In the genomic region with DNA sequence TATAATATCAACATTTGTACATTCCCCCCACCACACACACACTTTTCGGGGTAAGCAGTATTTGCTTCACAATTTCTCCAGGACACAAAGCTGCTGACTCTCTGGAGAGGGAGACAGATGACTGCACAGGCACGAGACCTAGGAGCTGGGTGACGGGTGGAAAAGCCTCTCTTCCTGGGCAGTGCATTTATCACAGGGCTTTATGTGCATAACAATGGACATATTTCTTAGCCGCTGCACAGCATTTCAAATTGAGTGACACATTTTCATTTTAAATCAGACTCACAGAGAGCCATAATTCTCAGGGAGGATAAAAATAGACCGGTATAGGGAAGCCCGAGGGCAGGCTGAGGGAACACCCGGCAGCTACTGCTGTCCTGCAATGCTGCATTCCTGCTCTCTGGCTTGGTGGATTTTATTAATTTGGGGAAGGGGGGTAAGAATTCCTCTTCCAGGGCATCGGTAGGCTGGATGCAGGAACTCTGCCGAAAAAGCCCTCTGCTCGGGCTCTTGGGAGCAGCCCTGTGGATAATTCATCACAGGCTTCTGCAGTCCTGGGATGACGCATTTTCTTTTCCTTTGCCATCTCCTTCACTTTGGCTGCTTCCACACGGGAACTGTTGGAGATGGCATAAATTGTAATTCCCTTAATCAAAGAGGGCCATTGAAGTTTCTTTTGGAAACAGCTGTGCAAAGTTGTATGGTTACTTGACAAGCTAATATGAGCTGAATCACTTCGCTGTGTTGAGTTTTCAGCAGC, we compare ENCODE assay signal across 25 cellular contexts.
A peak's percentile ranks its signal among the peaks of the same experiment; 100 is the strongest.
DNase-seq lines count a peak whose midpoint lies in the region; ATAC-seq and TF ChIP-seq lines count a peak whose summit lies in the region.
"Had no signal": no experiment of that assay in that cellular context is flagged by ENCODE, and none has a peak within 500 bp of the region (broad histone marks: within the 10 kb centered on the region; RNA-seq: fewer than 3 reads in every experiment).

No MANE protein-coding gene starts in this region.

- intact Hi-C loops in left cardiac atrium (cut with DNase I) = no loop called here

- H3K79me2 ChIP-seq in neural progenitor cell (ENCODE audit: low read depth) = no peaks in the 10 kb centered on the region
- H3K79me2 ChIP-seq: hepatocyte had no signal

- no peak overlapping the region for H3K9ac ChIP-seq in neural progenitor cell

- H3K4me2 ChIP-seq in neural progenitor cell = peak overlapping the region; percentile 13
- H3K4me2 ChIP-seq: A549, hepatocyte had no signal

- H3K4me1 Mint-ChIP-seq in neural progenitor cell = peaks cover 46% of the 10 kb centered on the region
- H3K4me1 Mint-ChIP-seq: activated B cell treated with CpG ODN at 0.5 μM for 24 hours had no signal

- no peaks in the 10 kb centered on the region for H3K27me3 ChIP-seq in neural progenitor cell
- H3K27me3 ChIP-seq: hepatocyte, upper lobe of left lung had no signal

- H2AFZ ChIP-seq in neural progenitor cell (replicated peaks) = no peak overlapping the region
- H2AFZ ChIP-seq: hepatocyte had no signal

- no peaks in the 10 kb centered on the region for H4K20me1 ChIP-seq in neural progenitor cell (ENCODE audit: low read depth)

- H3K9me3 ChIP-seq in neural progenitor cell (ENCODE audit: low read depth) = no peaks in the 10 kb centered on the region
- H3K9me3 ChIP-seq: A549, left ventricle myocardium inferior, upper lobe of left lung had no signal

- peak; percentile 78 for ATAC-seq in SK-N-SH treated with all-trans-retinoic acid at 6 μM for 48 hours
- no peak for ATAC-seq in left cardiac atrium
- ATAC-seq: A549 had no signal

- no peaks in the 10 kb centered on the region for H3K36me3 ChIP-seq in neural progenitor cell
- H3K36me3 ChIP-seq: left ventricle myocardium inferior, upper lobe of left lung had no signal

- no peak overlapping the region for H3K27ac ChIP-seq in neural progenitor cell
- H3K27ac ChIP-seq: A549, hepatocyte, left ventricle myocardium inferior, upper lobe of left lung had no signal

- H3K27ac Mint-ChIP-seq in neural progenitor cell = peak overlapping the region; percentile 90
- H3K27ac Mint-ChIP-seq: activated B cell treated with CpG ODN at 0.5 μM for 24 hours; activated naive CD4-positive, alpha-beta T cell treated with anti-CD3 and anti-CD28 coated beads, Interleukin-2, amount 50 U/mL, for 72 hours; activated T-helper 2 cell treated with anti-CD3 and anti-CD28 coated beads, Interferon-gamma antibody, Interleukin-2, Interleukin-4, amounts not matched to agents 10 μg/mL and 5 μg/mL and 100 μg/mL, durations not matched to agents 14 hours and 24 hours and 36 hours; H9; progenitor cell of endocrine pancreas had no signal

- H3K4me3 Mint-ChIP-seq in neural progenitor cell = peak overlapping the region; percentile 64
- H3K4me3 Mint-ChIP-seq: activated B cell treated with CpG ODN at 0.5 μM for 24 hours, H9, neural crest cell had no signal

- peak; percentile 16 for DNase-seq in AG10803 (ENCODE audit: low read depth)
- peak; percentile 22 for DNase-seq in fibroblast of mammary gland (ENCODE audit: low read depth)
- DNase-seq in neural progenitor cell (ENCODE audit: low spot score) = no peak
- DNase-seq in NCI-H187 (lab: John Stamatoyannopoulos, UW) = no peak
- no peak for DNase-seq in cerebellum (ENCODE audit: low spot score)
- no peak for DNase-seq in left cardiac atrium
- no peak for DNase-seq in NCI-H2227 treated with DMSO at 0.1 percent for 48 hours (lab: John Stamatoyannopoulos, UW)
- DNase-seq: activated B cell treated with CpG ODN at 0.5 μM for 24 hours; activated CD8-positive, alpha-beta memory T cell treated with anti-CD3 and anti-CD28 coated beads, Interleukin-2, amount 50 U/mL, for 4 hours; aorta; H9; left ventricle myocardium inferior; NCI-H1105; NCI-H2029; stimulated activated CD4-positive, alpha-beta T cell treated with anti-CD3 and anti-CD28 coated beads, Interleukin-1b, Interleukin-23, amount 100 ng/mL, for 48 hours; T1000; upper lobe of left lung had no signal

- H3K27me3 Mint-ChIP-seq in neural progenitor cell (ENCODE audit: insufficient read depth, low read depth) = peaks cover 15% of the 10 kb centered on the region
- H3K27me3 Mint-ChIP-seq: progenitor cell of endocrine pancreas had no signal

- TF ChIP-seq CTCF in AG10803 (conservative IDR thresholded peaks at IDR 0.05; ENCODE audit: low read length) = no peak
- TF ChIP-seq CTCF in fibroblast of mammary gland (conservative IDR thresholded peaks at IDR 0.05; ENCODE audit: control insufficient read depth, insufficient read depth, low read depth, low read length) = no peak
- TF ChIP-seq CTCF in neural progenitor cell (IDR thresholded peaks at IDR 0.05) = no peak

- H3K4me3 ChIP-seq in AG10803 (ENCODE audit: low read length) = no peak overlapping the region
- H3K4me3 ChIP-seq in fibroblast of mammary gland (ENCODE audit: control insufficient read depth, low read depth, low read length) = no peak overlapping the region
- H3K4me3 ChIP-seq in neural progenitor cell = no peak overlapping the region
- H3K4me3 ChIP-seq: A549, hepatocyte, left ventricle myocardium inferior, skin epidermis, upper lobe of left lung had no signal

- peaks cover 13% of the 10 kb centered on the region for H3K9me3 Mint-ChIP-seq in neural progenitor cell
- H3K9me3 Mint-ChIP-seq: activated T-helper 2 cell treated with anti-CD3 and anti-CD28 coated beads, Interferon-gamma antibody, Interleukin-2, Interleukin-4, amounts not matched to agents 10 μg/mL and 5 μg/mL and 100 μg/mL, durations not matched to agents 14 hours and 24 hours and 36 hours; neural crest cell had no signal

- H3K4me1 ChIP-seq in neural progenitor cell = peaks cover 30% of the 10 kb centered on the region
- H3K4me1 ChIP-seq: A549, left ventricle myocardium inferior had no signal

- H3K36me3 Mint-ChIP-seq in neural progenitor cell = peaks cover 5% of the 10 kb centered on the region

- H3F3A ChIP-seq in neural progenitor cell (ENCODE audit: low read depth) = peaks cover 10% of the 10 kb centered on the region

TF ChIP-seq in SK-N-SH treated with all-trans-retinoic acid at 6 μM for 48 hours, 23 proteins besides CTCF, POLR2A, EP300 and RAD21 (continues in another document):
- TF ChIP-seq CSDC2 (CRISPR knock-in tag; IDR thresholded peaks at IDR 0.05) (no peak), OSR1 (CRISPR knock-in tag; IDR thresholded peaks at IDR 0.05) (no peak), ZNF8 (CRISPR knock-in tag; IDR thresholded peaks at IDR 0.05) (no peak), TCF4 (CRISPR knock-in tag; IDR thresholded peaks at IDR 0.05; ENCODE audit: borderline replicate concordance) (no peak), ZFP3 (CRISPR knock-in tag; IDR thresholded peaks at IDR 0.05) (no peak), ESRRG (CRISPR knock-in tag; IDR thresholded peaks at IDR 0.05) (no peak), ZC3H10 (CRISPR knock-in tag; IDR thresholded peaks at IDR 0.05) (no peak), TOX (CRISPR knock-in tag; IDR thresholded peaks at IDR 0.05; ENCODE audit: borderline replicate concordance) (no peak), GLIS3 (CRISPR knock-in tag; IDR thresholded peaks at IDR 0.05) (no peak)
- TF ChIP-seq, protein P1, sequence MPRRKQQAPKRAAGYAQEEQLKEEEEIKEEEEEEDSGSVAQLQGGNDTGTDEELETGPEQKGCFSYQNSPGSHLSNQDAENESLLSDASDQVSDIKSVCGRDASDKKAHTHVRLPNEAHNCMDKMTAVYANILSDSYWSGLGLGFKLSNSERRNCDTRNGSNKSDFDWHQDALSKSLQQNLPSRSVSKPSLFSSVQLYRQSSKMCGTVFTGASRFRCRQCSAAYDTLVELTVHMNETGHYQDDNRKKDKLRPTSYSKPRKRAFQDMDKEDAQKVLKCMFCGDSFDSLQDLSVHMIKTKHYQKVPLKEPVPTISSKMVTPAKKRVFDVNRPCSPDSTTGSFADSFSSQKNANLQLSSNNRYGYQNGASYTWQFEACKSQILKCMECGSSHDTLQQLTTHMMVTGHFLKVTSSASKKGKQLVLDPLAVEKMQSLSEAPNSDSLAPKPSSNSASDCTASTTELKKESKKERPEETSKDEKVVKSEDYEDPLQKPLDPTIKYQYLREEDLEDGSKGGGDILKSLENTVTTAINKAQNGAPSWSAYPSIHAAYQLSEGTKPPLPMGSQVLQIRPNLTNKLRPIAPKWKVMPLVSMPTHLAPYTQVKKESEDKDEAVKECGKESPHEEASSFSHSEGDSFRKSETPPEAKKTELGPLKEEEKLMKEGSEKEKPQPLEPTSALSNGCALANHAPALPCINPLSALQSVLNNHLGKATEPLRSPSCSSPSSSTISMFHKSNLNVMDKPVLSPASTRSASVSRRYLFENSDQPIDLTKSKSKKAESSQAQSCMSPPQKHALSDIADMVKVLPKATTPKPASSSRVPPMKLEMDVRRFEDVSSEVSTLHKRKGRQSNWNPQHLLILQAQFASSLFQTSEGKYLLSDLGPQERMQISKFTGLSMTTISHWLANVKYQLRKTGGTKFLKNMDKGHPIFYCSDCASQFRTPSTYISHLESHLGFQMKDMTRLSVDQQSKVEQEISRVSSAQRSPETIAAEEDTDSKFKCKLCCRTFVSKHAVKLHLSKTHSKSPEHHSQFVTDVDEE (CRISPR knock-in tag; IDR thresholded peaks at IDR 0.05) = no peak
- TF ChIP-seq, protein P2, sequence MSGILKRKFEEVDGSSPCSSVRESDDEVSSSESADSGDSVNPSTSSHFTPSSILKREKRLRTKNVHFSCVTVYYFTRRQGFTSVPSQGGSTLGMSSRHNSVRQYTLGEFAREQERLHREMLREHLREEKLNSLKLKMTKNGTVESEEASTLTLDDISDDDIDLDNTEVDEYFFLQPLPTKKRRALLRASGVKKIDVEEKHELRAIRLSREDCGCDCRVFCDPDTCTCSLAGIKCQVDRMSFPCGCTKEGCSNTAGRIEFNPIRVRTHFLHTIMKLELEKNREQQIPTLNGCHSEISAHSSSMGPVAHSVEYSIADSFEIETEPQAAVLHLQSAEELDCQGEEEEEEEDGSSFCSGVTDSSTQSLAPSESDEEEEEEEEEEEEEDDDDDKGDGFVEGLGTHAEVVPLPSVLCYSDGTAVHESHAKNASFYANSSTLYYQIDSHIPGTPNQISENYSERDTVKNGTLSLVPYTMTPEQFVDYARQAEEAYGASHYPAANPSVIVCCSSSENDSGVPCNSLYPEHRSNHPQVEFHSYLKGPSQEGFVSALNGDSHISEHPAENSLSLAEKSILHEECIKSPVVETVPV (CRISPR knock-in tag; IDR thresholded peaks at IDR 0.05) = no peak

Comparison
In these comparisons a context has a peak if more than half of its experiments do, and no peak if none do; other contexts are left out.
1. DNase-seq: peak in AG10803 (single experiment) and fibroblast of mammary gland (single experiment); none in neural progenitor cell (single experiment), NCI-H187 (0 of 2), cerebellum (single experiment), left cardiac atrium (single experiment) and NCI-H2227 treated with DMSO at 0.1 percent for 48 hours (single experiment).